In the genomic region with DNA sequence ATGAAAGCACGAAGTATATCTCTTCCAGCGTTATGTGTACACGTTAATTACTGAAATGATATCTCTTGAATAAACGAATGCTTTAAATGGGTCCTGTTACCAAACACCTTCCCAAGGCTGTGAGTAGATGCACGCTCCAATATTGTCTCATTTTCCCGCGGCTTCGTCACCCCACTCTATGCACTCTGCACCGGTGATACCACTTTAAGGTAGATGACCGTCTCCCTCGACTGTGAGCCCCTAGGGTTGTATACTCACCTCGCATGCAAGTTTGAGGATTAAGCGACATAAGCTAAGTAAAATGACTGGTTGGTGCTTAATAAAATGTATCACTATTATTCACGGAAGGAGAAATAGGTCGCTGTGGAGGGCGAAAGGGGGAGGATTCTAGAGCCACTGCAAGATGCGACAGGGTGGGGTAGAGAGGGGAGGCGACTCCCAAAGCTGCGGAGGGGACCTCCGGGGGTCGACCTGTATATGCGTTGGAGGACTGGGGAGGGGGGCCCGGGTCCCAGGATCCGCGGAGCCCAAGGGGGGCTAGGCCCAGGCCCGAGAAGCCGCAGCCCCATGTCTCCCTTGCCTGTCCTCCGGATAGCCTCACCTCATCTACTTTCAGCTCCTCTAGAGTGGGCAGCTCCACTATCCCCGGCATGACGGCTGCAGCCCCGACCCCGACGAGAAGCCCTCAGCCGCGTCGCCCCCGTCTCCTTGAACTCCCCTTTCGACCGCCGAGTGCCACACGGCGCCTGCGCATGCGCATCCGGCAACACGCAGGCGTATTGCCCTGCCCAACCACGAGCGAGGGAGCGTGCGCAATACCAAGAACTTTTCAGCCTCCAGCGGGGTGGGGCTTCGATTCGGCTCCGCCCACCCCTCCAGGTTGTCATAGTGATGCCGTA, we compare ENCODE assay signal across 8 cellular contexts. TPM values are rescaled to one million over a fixed set of nuclear protein-coding genes. Genes with fewer than 3 reads are reported as not detected.
DNase-seq lines count a peak whose midpoint lies in the region; ATAC-seq and TF ChIP-seq lines count a peak whose summit lies in the region.

A gene (plus strand): TSS at position 883 of the 899 bp plus-strand sequence. CDS start 65 bp downstream, outside the sequence.
A gene (minus strand): TSS at position 754 of the 899 bp plus-strand sequence. CDS start 102 bp downstream, at position 652.

- H3K36me3 ChIP-seq in right atrium auricular region (no peaks in the 10 kb centered on the region), prostate gland (no peaks in the 10 kb centered on the region), urinary bladder (ENCODE audit: insufficient read depth) (no peaks in the 10 kb centered on the region)

- H3K4me1 ChIP-seq in right atrium auricular region = peaks cover 0 to 37% of the 10 kb centered on the region in 2 donors
- H3K4me1 ChIP-seq in prostate gland (replicated peaks) = no peaks in the 10 kb centered on the region
- peaks cover 2% of the 10 kb centered on the region for H3K4me1 ChIP-seq in urinary bladder (ENCODE audit: insufficient read depth)

- no peak for TF ChIP-seq CTCF in right atrium auricular region (IDR thresholded peaks at IDR 0.05)
- peak in 2 of 4 experiments; percentile 42 to 45 for TF ChIP-seq CTCF in prostate gland (IDR thresholded peaks at IDR 0.05)

- H3K4me1 Mint-ChIP-seq in T-helper 17 cell = peaks cover 40% of the 10 kb centered on the region

- peak within 1 kb of the TSS; percentile 91 to 94 for H3K27ac ChIP-seq in right atrium auricular region
- peak within 1 kb of the TSS; percentile 74 to 83 for H3K27ac ChIP-seq in prostate gland
- H3K27ac ChIP-seq in urinary bladder (ENCODE audit: low read depth) = no peak within 1 kb of the TSS

- intact Hi-C loops in prostate gland (cut with DNase I) = no loop called here

- under 1% methylated on average over 56 of the region's 56 CpGs for WGBS in prostate gland
- under 1% methylated on average over 56 of the region's 56 CpGs for WGBS in urinary bladder

- peak; percentile 87 for DNase-seq in NCI-H1694 treated with DMSO at 0.1 percent for 48 hours (lab: John Stamatoyannopoulos, UW)
- peak; percentile 95 to 97 (median 96) for DNase-seq in T-helper 17 cell
- DNase-seq in anterior cingulate cortex (lab: John Stamatoyannopoulos, UW) = peak; percentile 40 to 95 (median 89)
- peak; percentile 97 for DNase-seq in right atrium auricular region (ENCODE audit: low spot score)
- peak; percentile 91 for DNase-seq in prostate gland (ENCODE audit: low spot score)

- peak; percentile 78 for TF ChIP-seq POLR2A in prostate gland (IDR thresholded peaks at IDR 0.05)

- peaks cover 24% of the 10 kb centered on the region for H3K27me3 Mint-ChIP-seq in T-helper 17 cell

- H3K4me3 ChIP-seq in right atrium auricular region = peak within 1 kb of the TSS; percentile 90 to 95
- peak within 1 kb of the TSS; percentile 89 to 97 for H3K4me3 ChIP-seq in prostate gland
- peak within 1 kb of the TSS; percentile 67 for H3K4me3 ChIP-seq in urinary bladder (ENCODE audit: low read depth, low read length)

- H3K36me3 Mint-ChIP-seq in T-helper 17 cell (ENCODE audit: low read depth) = peaks cover 4% of the 10 kb centered on the region

- H3K27me3 ChIP-seq in right atrium auricular region (no peaks in the 10 kb centered on the region), prostate gland (replicated peaks; ENCODE audit: insufficient read depth) (no peaks in the 10 kb centered on the region)

- H3K4me3 Mint-ChIP-seq in T-helper 17 cell = peak within 1 kb of the TSS; percentile 99

- peaks cover 8% of the 10 kb centered on the region for H3K9me3 ChIP-seq in T-helper 17 cell (ENCODE audit: control insufficient read depth, low read length, poor library complexity, severe bottlenecking)
- H3K9me3 ChIP-seq in right atrium auricular region = peaks cover 0 to 11% of the 10 kb centered on the region in 2 donors
- H3K9me3 ChIP-seq in prostate gland = no peaks in the 10 kb centered on the region

- ATAC-seq in GM18499 (IDR thresholded peaks at IDR 0.05; ENCODE audit: insufficient read depth, unreplicated experiment) (peak; percentile 82), HG02938 (IDR thresholded peaks at IDR 0.05; ENCODE audit: unreplicated experiment) (peak; percentile 92), T-helper 17 cell (peak; percentile 96)

- H3K27ac Mint-ChIP-seq in T-helper 17 cell = peak within 1 kb of the TSS; percentile 98

RNA-seq across cellular contexts. Expression of the first gene that starts in this region (rescaled TPM):
- total RNA-seq in T-helper 17 cell = not detected
- not detected for total RNA-seq in right atrium auricular region
- total RNA-seq in prostate gland = 1 to 10 TPM in 1 of 2 donors, not detected in 1; 2.1 TPM
- 8.4 TPM for total RNA-seq in urinary bladder
- 22.9 TPM for polyA plus RNA-seq in urinary bladder

RNA-seq across cellular contexts. Expression of the second gene that starts in this region (rescaled TPM):
- total RNA-seq in T-helper 17 cell (10 to 100 TPM in 1 of 2 donors, 1 to 10 TPM in 1; 9.2 to 13.0 TPM), right atrium auricular region (100 to 1,000 TPM; 169 to 236 TPM), prostate gland (10 to 100 TPM; 60.7 to 69.6 TPM), urinary bladder (24.7 TPM)
- 107 TPM for polyA plus RNA-seq in urinary bladder
